In genomic region chr19:55113570-55114039, GRCh38 we compare ENCODE assay signal across 9 cellular contexts. TPM values are rescaled to one million over a fixed set of nuclear protein-coding genes. Genes with fewer than 3 reads are reported as not detected.
DNase-seq lines count a peak whose midpoint lies in the region; ATAC-seq and TF ChIP-seq lines count a peak whose summit lies in the region.
"Had no signal": no experiment of that assay in that cellular context is flagged by ENCODE, and none has a peak within 500 bp of the region (broad histone marks: within the 10 kb centered on the region; RNA-seq: fewer than 3 reads in every experiment).

No MANE protein-coding gene starts in this region.

- peaks cover 26% of the 10 kb centered on the region for H3K4me1 Mint-ChIP-seq in activated CD8-positive, alpha-beta T cell treated with anti-CD3 and anti-CD28 coated beads, Interleukin-2, amount 10 ng/mL, durations not matched to agents 7 days and 5 days (ENCODE audit: low read depth)

- no peak for TF ChIP-seq RAD21 in neural cell (conservative IDR thresholded peaks at IDR 0.05)

- H3K4me3 ChIP-seq in BJ (ENCODE audit: low read depth, low read length) = no peak overlapping the region
- H3K4me3 ChIP-seq in OCI-LY7 (ENCODE audit: low read depth, low read length, poor library complexity, severe bottlenecking) = peak overlapping the region; percentile 86
- H3K4me3 ChIP-seq in fibroblast of mammary gland (ENCODE audit: control insufficient read depth, low read depth, low read length) = no peak overlapping the region
- peak overlapping the region; percentile 17 for H3K4me3 ChIP-seq in neural cell (ENCODE audit: low read length)
- no peak overlapping the region for H3K4me3 ChIP-seq in BE2C (ENCODE audit: low read depth, low read length)

- H3K36me3 ChIP-seq in BJ (ENCODE audit: control insufficient read depth, insufficient read depth, low read length) (peaks cover 6% of the 10 kb centered on the region), OCI-LY7 (ENCODE audit: insufficient read depth, low read length) (peaks cover 57% of the 10 kb centered on the region), neural cell (ENCODE audit: insufficient read depth, low read length) (no peaks in the 10 kb centered on the region), BE2C (peaks cover 9% of the 10 kb centered on the region)

- TF ChIP-seq EP300 in neural cell (conservative IDR thresholded peaks at IDR 0.05; ENCODE audit: poor library complexity, severe bottlenecking) = no peak

- peak; percentile 90 for DNase-seq in BJ (ENCODE audit: low read depth)
- peak; percentile 60 for DNase-seq in OCI-LY7 (ENCODE audit: low spot score)
- DNase-seq in fibroblast of mammary gland (ENCODE audit: low read depth) = peak; percentile 93
- DNase-seq in BE2C = no peak
- no peak for DNase-seq in activated CD8-positive, alpha-beta T cell treated with anti-CD3 and anti-CD28 coated beads, Interleukin-2, amount 10 ng/mL, durations not matched to agents 7 days and 5 days
- no peak for DNase-seq in NCI-H1694 treated with DMSO at 0.1 percent for 48 hours (lab: John Stamatoyannopoulos, UW)

- H3K4me1 ChIP-seq in OCI-LY7 (ENCODE audit: insufficient read depth, low read length, poor library complexity, severe bottlenecking) = peaks cover 41% of the 10 kb centered on the region
- no peaks in the 10 kb centered on the region for H3K4me1 ChIP-seq in BE2C

- no peak overlapping the region for H3K27ac Mint-ChIP-seq in activated CD8-positive, alpha-beta T cell treated with anti-CD3 and anti-CD28 coated beads, Interleukin-2, amount 10 ng/mL, durations not matched to agents 7 days and 5 days
- H3K27ac Mint-ChIP-seq: activated naive CD4-positive, alpha-beta T cell treated with anti-CD3 and anti-CD28 coated beads, Interleukin-2, amount 50 U/mL, for 24 hours had no signal

- H3K27ac ChIP-seq in OCI-LY7 (ENCODE audit: low read depth, low read length, poor library complexity, severe bottlenecking) (peak overlapping the region; percentile 84), neural cell (ENCODE audit: low read length) (no peak overlapping the region)

- intact Hi-C loops in OCI-LY7 (cut with micrococcal nuclease; ENCODE audit: unreplicated experiment) = loop anchor here (1.0 kb wide), 1 partner anchor 22 kb away; no protein-coding TSS in a partner anchor

- H3K4me2 ChIP-seq in OCI-LY7 (ENCODE audit: low read length) (peak overlapping the region; percentile 96), neural cell (ENCODE audit: low read length) (no peak overlapping the region)

- POLR2A ChIA-PET in BJ (lab: Charles Lee) (no interaction called here), OCI-LY7 (lab: Charles Lee) (no interaction called here)
- POLR2A ChIA-PET in activated CD8-positive, alpha-beta T cell treated with anti-CD3 and anti-CD28 coated beads, Interleukin-2, amount 10 ng/mL, durations not matched to agents 7 days and 5 days (lab: Charles Lee) = no interaction called here

- H3K9ac ChIP-seq in neural cell (ENCODE audit: low read length) = no peak overlapping the region

- H3K27me3 ChIP-seq in BJ (ENCODE audit: control insufficient read depth, insufficient read depth, low read length) (no peaks in the 10 kb centered on the region), neural cell (ENCODE audit: insufficient read depth, low read depth, low read length) (no peaks in the 10 kb centered on the region), BE2C (no peaks in the 10 kb centered on the region)

- no peaks in the 10 kb centered on the region for H3F3A ChIP-seq in neural cell (ENCODE audit: insufficient read depth, low read length, poor library complexity, severe bottlenecking)

- peaks cover 72% of the 10 kb centered on the region for H3K79me2 ChIP-seq in OCI-LY7 (ENCODE audit: insufficient read depth, low read depth, low read length)
- H3K79me2 ChIP-seq in neural cell (replicated peaks; ENCODE audit: insufficient read depth, low read length) = peaks cover 46% of the 10 kb centered on the region

- H3K9me2 ChIP-seq in OCI-LY7 (ENCODE audit: insufficient read depth, low read length) = no peaks in the 10 kb centered on the region
- H3K9me2 ChIP-seq in neural cell (ENCODE audit: insufficient read depth, low read length) = no peaks in the 10 kb centered on the region

- no peaks in the 10 kb centered on the region for H3K9me3 Mint-ChIP-seq in activated CD8-positive, alpha-beta T cell treated with anti-CD3 and anti-CD28 coated beads, Interleukin-2, amount 10 ng/mL, durations not matched to agents 7 days and 5 days (ENCODE audit: insufficient read depth)
- H3K9me3 Mint-ChIP-seq: activated naive CD4-positive, alpha-beta T cell treated with anti-CD3 and anti-CD28 coated beads, Interleukin-2, amount 50 U/mL, for 24 hours had no signal

- H4K20me1 ChIP-seq in OCI-LY7 (ENCODE audit: insufficient read depth, low read length) (peaks cover 19% of the 10 kb centered on the region), neural cell (ENCODE audit: insufficient read depth) (peaks cover 9% of the 10 kb centered on the region)

- BruUV-seq in OCI-LY7 (replicated peaks; lab: Mats Ljungman, UMichigan) = no TSS peak

- no peak for ATAC-seq in activated CD4-positive, CD25-positive, alpha-beta regulatory T cell treated with anti-CD3 and anti-CD28 coated beads, Interleukin-2, amount 50 U/mL, for 24 hours
- ATAC-seq in activated CD8-positive, alpha-beta T cell treated with anti-CD3 and anti-CD28 coated beads, Interleukin-2, amount 10 ng/mL, durations not matched to agents 7 days and 5 days = no peak

- no peak overlapping the region for H3K4me3 Mint-ChIP-seq in activated CD8-positive, alpha-beta T cell treated with anti-CD3 and anti-CD28 coated beads, Interleukin-2, amount 10 ng/mL, durations not matched to agents 7 days and 5 days
- H3K4me3 Mint-ChIP-seq: activated naive CD4-positive, alpha-beta T cell treated with anti-CD3 and anti-CD28 coated beads, Interleukin-2, amount 50 U/mL, for 24 hours had no signal

- CTCF ChIA-PET in BJ (lab: Yijun Ruan, JAX) = interaction anchor here (0.8 to 1.3 kb wide), 2 partner anchors 25 to 29 kb away, joined by 4 to 10 read pairs; no protein-coding TSS in a partner anchor
- CTCF ChIA-PET in OCI-LY7 (lab: Charles Lee; ENCODE audit: unreplicated experiment) = no interaction called here
- CTCF ChIA-PET in activated CD8-positive, alpha-beta T cell treated with anti-CD3 and anti-CD28 coated beads, Interleukin-2, amount 10 ng/mL, durations not matched to agents 7 days and 5 days (lab: Charles Lee) = no interaction called here

- H2AFZ ChIP-seq in OCI-LY7 (ENCODE audit: low read length) (no peak overlapping the region), neural cell (ENCODE audit: low read depth, low read length) (no peak overlapping the region)

- peaks cover 33% of the 10 kb centered on the region for H3K36me3 Mint-ChIP-seq in activated CD8-positive, alpha-beta T cell treated with anti-CD3 and anti-CD28 coated beads, Interleukin-2, amount 10 ng/mL, durations not matched to agents 7 days and 5 days (ENCODE audit: low read depth)

- no peaks in the 10 kb centered on the region for H3K27me3 Mint-ChIP-seq in activated CD8-positive, alpha-beta T cell treated with anti-CD3 and anti-CD28 coated beads, Interleukin-2, amount 10 ng/mL, durations not matched to agents 7 days and 5 days (ENCODE audit: low read depth)
- H3K27me3 Mint-ChIP-seq: activated naive CD4-positive, alpha-beta T cell treated with anti-CD3 and anti-CD28 coated beads, Interleukin-2, amount 50 U/mL, for 24 hours had no signal

- TF ChIP-seq CTCF in BJ (IDR thresholded peaks at IDR 0.05; ENCODE audit: insufficient read depth, low read depth, low read length) = no peak
- no peak for TF ChIP-seq CTCF in OCI-LY7 (conservative IDR thresholded peaks at IDR 0.05; ENCODE audit: low read length)
- no peak for TF ChIP-seq CTCF in fibroblast of mammary gland (conservative IDR thresholded peaks at IDR 0.05; ENCODE audit: control insufficient read depth, insufficient read depth, low read depth, low read length)
- TF ChIP-seq CTCF in neural cell (IDR thresholded peaks at IDR 0.05; ENCODE audit: poor library complexity, severe bottlenecking) = no peak
- no peak for TF ChIP-seq CTCF in BE2C (IDR thresholded peaks at IDR 0.05; ENCODE audit: low read depth, low read length)

- H3K9me3 ChIP-seq in OCI-LY7 (ENCODE audit: low read length) (no peaks in the 10 kb centered on the region), neural cell (ENCODE audit: low read length) (no peaks in the 10 kb centered on the region), BE2C (no peaks in the 10 kb centered on the region)

RNA-seq across cellular contexts. Expression of gene PPP1R12C, which starts 3.8 kb away (rescaled TPM):
- polyA plus RNA-seq in BJ (2011; rRNA removed) (36.0 and 50.8 TPM in 2 replicates), neural cell (109 and 137 TPM in 2 replicates)
- polyA minus RNA-seq in BJ (2011; rRNA and poly(A)+ RNA removed) = 21.1 and 32.7 TPM in 2 replicates
- 194 and 211 TPM in 2 replicates for total RNA-seq in OCI-LY7 (2014; rRNA removed; shearing (Covaris generic))
- total RNA-seq in OCI-LY7 (2022) = 177 and 186 TPM in 2 replicates
- 35.5 and 35.8 TPM in 2 replicates for polyA minus RNA-seq in neural cell
- 75.9 TPM for polyA plus RNA-seq in BE2C (2012; ENCODE audit: insufficient read depth, insufficient read length, low read depth)
- total RNA-seq in activated CD8-positive, alpha-beta T cell treated with anti-CD3 and anti-CD28 coated beads, Interleukin-2, amount 10 ng/mL, durations not matched to agents 7 days and 5 days = 100 to 1,000 TPM; 137 to 142 TPM

RNA-seq across cellular contexts. Expression of gene TNNT1, which starts 35.4 kb away (rescaled TPM):
- polyA plus RNA-seq in BJ (2011; rRNA removed) (10.4 and 10.5 TPM in 2 replicates), neural cell (4.0 and 6.2 TPM in 2 replicates)
- polyA minus RNA-seq in BJ (2011; rRNA and poly(A)+ RNA removed) = 0.93 and 1.1 TPM in 2 replicates
- total RNA-seq in OCI-LY7 (2014; rRNA removed; shearing (Covaris generic)) = 17.6 and 21.9 TPM in 2 replicates
- total RNA-seq in OCI-LY7 (2022) = 11.2 and 11.6 TPM in 2 replicates
- 3.4 TPM in 1 of 2 replicates, not detected in the other for polyA minus RNA-seq in neural cell
- 0.94 TPM for polyA plus RNA-seq in BE2C (2012; ENCODE audit: insufficient read depth, insufficient read length, low read depth)
- total RNA-seq in activated CD8-positive, alpha-beta T cell treated with anti-CD3 and anti-CD28 coated beads, Interleukin-2, amount 10 ng/mL, durations not matched to agents 7 days and 5 days = not detected

RNA-seq across cellular contexts. Expression of gene EPS8L1, which starts 37.9 kb away (rescaled TPM):
- polyA plus RNA-seq in BJ (2011; rRNA removed) = 3.6 and 4.4 TPM in 2 replicates
- polyA minus RNA-seq in BJ (2011; rRNA and poly(A)+ RNA removed) = 1.2 TPM in 2 replicates
- 3.5 and 11.1 TPM in 2 replicates for total RNA-seq in OCI-LY7 (2014; rRNA removed; shearing (Covaris generic))
- total RNA-seq in OCI-LY7 (2022) = 10.6 and 12.5 TPM in 2 replicates
- 25.5 and 28.0 TPM in 2 replicates for polyA plus RNA-seq in neural cell
- polyA minus RNA-seq in neural cell = 3.2 and 7.8 TPM in 2 replicates
- polyA plus RNA-seq in BE2C (2012; ENCODE audit: insufficient read depth, insufficient read length, low read depth) = not detected
- 1 to 10 TPM; 4.9 to 8.6 TPM for total RNA-seq in activated CD8-positive, alpha-beta T cell treated with anti-CD3 and anti-CD28 coated beads, Interleukin-2, amount 10 ng/mL, durations not matched to agents 7 days and 5 days

RNA-seq across cellular contexts. Expression of gene TNNI3, which starts 43.9 kb away (rescaled TPM):
- polyA plus RNA-seq in BJ (2011; rRNA removed) (0.12 TPM in 1 of 2 replicates, not detected in the other), neural cell (22.5 and 22.6 TPM in 2 replicates)
- polyA minus RNA-seq in BJ (2011; rRNA and poly(A)+ RNA removed) = not detected in 2 replicates
- total RNA-seq in OCI-LY7 (2014; rRNA removed; shearing (Covaris generic)) = 2.6 TPM in 1 of 2 replicates, not detected in the other
- total RNA-seq in OCI-LY7 (2022) = not detected in 2 replicates
- polyA minus RNA-seq in neural cell = 3.7 and 5.9 TPM in 2 replicates
- polyA plus RNA-seq in BE2C (2012; ENCODE audit: insufficient read depth, insufficient read length, low read depth) = 12.3 TPM
- not detected for total RNA-seq in activated CD8-positive, alpha-beta T cell treated with anti-CD3 and anti-CD28 coated beads, Interleukin-2, amount 10 ng/mL, durations not matched to agents 7 days and 5 days

RNA-seq across cellular contexts. Expression of gene RDH13, which starts 50.7 kb away (rescaled TPM):
- polyA plus RNA-seq in BJ (2011; rRNA removed) (5.2 and 6.1 TPM in 2 replicates), neural cell (9.8 and 14.2 TPM in 2 replicates)
- 5.2 and 7.3 TPM in 2 replicates for polyA minus RNA-seq in BJ (2011; rRNA and poly(A)+ RNA removed)
- 23.1 and 29.5 TPM in 2 replicates for total RNA-seq in OCI-LY7 (2014; rRNA removed; shearing (Covaris generic))
- total RNA-seq in OCI-LY7 (2022) = 17.8 and 19.5 TPM in 2 replicates
- polyA minus RNA-seq in neural cell = 20.0 and 21.1 TPM in 2 replicates
- 19.7 TPM for polyA plus RNA-seq in BE2C (2012; ENCODE audit: insufficient read depth, insufficient read length, low read depth)
- total RNA-seq in activated CD8-positive, alpha-beta T cell treated with anti-CD3 and anti-CD28 coated beads, Interleukin-2, amount 10 ng/mL, durations not matched to agents 7 days and 5 days = 10 to 100 TPM; 30.9 to 33.1 TPM

Comparison
In these comparisons a context has a peak if more than half of its experiments do, and no peak if none do; other contexts are left out.
1. DNase-seq: peak in BJ (single experiment), OCI-LY7 (single experiment) and fibroblast of mammary gland (single experiment); none in BE2C (single experiment), activated CD8-positive, alpha-beta T cell treated with anti-CD3 and anti-CD28 coated beads, Interleukin-2, amount 10 ng/mL, durations not matched to agents 7 days and 5 days (single experiment) and NCI-H1694 treated with DMSO at 0.1 percent for 48 hours (single experiment).
2. H3K4me3 ChIP-seq: peak in OCI-LY7 (single experiment) and neural cell (single experiment); none in BJ (single experiment), fibroblast of mammary gland (single experiment) and BE2C (single experiment).
3. RNA of gene TNNT1, which starts 35.4 kb away (total RNA-seq): 11.2 to 21.9 TPM in OCI-LY7; not detected in activated CD8-positive, alpha-beta T cell treated with anti-CD3 and anti-CD28 coated beads, Interleukin-2, amount 10 ng/mL, durations not matched to agents 7 days and 5 days; every median in the first group is over 10 times any median in the second.